ENCODE assay signal across 24 cellular contexts in the genomic region with DNA sequence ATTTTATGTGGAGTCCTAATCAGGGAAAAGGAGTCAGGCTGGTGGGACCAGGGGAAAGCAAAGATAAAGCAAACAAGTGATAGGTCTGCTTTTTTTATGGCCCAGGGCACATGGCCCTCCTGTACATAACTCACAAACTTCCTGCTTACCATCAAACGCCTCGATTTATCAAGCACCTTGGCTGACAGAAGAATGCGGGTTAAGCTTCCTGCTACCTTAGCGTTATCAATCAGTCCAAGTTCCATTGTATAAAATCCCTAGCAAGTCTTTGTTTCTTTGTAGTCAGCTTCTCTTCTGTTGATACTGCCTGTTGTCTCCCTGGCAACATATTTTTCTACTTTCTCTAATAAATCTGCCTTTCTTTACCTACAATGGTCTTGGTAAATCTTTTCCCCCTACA. TPM values are rescaled to one million over a fixed set of nuclear protein-coding genes. Genes with fewer than 3 reads are reported as not detected.
A peak's percentile ranks its signal among the peaks of the same experiment; 100 is the strongest.
DNase-seq lines count a peak whose midpoint lies in the region; ATAC-seq, FAIRE-seq and TF ChIP-seq lines count a peak whose summit lies in the region.
"Had no signal": no experiment of that assay in that cellular context is flagged by ENCODE, and none has a peak within 500 bp of the region (broad histone marks: within the 10 kb centered on the region; RNA-seq: fewer than 3 reads in every experiment).

No MANE protein-coding gene starts in this region.

- TF ChIP-seq RAD21 in HepG2 (CRISPR knock-in tag; IDR thresholded peaks at IDR 0.05) = no peak

- peak overlapping the region; percentile 64 for H2AFZ ChIP-seq in HepG2 (ENCODE audit: low read length)

- TF ChIP-seq CTCF in HepG2 (CRISPR knock-in tag; IDR thresholded peaks at IDR 0.05) = no peak
- no peak for TF ChIP-seq CTCF in right lobe of liver (IDR thresholded peaks at IDR 0.05)
- no peak for TF ChIP-seq CTCF in endodermal cell (conservative IDR thresholded peaks at IDR 0.05)
- no peak for TF ChIP-seq CTCF in nephron progenitor cell (IDR thresholded peaks at IDR 0.05)

- H3K36me3 ChIP-seq in HepG2 (replicated peaks in 1 of 2; ENCODE audit: control insufficient read depth in 1 of 2, insufficient read depth in 2 of 2, low read length in 2 of 2) = no peaks in the 10 kb centered on the region
- H3K36me3 ChIP-seq in right lobe of liver = no peaks in the 10 kb centered on the region
- no peaks in the 10 kb centered on the region for H3K36me3 ChIP-seq in endodermal cell (ENCODE audit: control insufficient read depth, insufficient read depth, low read length)
- H3K36me3 ChIP-seq: MG63 had no signal

- no peak for FAIRE-seq in HepG2 (lab: Jason Lieb, UNC)
- no peak for FAIRE-seq in HTR-8/SVneo (lab: Jason Lieb, UNC)
- FAIRE-seq: H54 had no signal

- H4K20me1 ChIP-seq in HepG2 (ENCODE audit: insufficient read depth, low read length) = no peaks in the 10 kb centered on the region

- H3K4me3 Mint-ChIP-seq in endodermal cell (no peak overlapping the region), nephron progenitor cell (no peak overlapping the region)

- H3K9me3 Mint-ChIP-seq in endodermal cell (no peaks in the 10 kb centered on the region), nephron progenitor cell (no peaks in the 10 kb centered on the region)
- H3K9me3 Mint-ChIP-seq: CD8-positive, alpha-beta memory T cell had no signal

- no peaks in the 10 kb centered on the region for H3K36me3 Mint-ChIP-seq in endodermal cell (ENCODE audit: low read depth)
- no peaks in the 10 kb centered on the region for H3K36me3 Mint-ChIP-seq in nephron progenitor cell (ENCODE audit: low read depth)

- TF ChIP-seq EP300 in HepG2 (IDR thresholded peaks at IDR 0.05; ENCODE audit: low read depth in 2 of 2, low read length in 2 of 2) (no peak), HepG2 (CRISPR knock-in tag; IDR thresholded peaks at IDR 0.05; ENCODE audit: borderline replicate concordance) (no peak)

- BruUV-seq in HepG2 (replicated peaks; lab: Mats Ljungman, UMichigan) = no TSS peak

- H3K4me3 ChIP-seq in HepG2 (replicated peaks in 1 of 3; ENCODE audit: insufficient read depth in 1 of 3, low read depth in 2 of 3, low read length in 3 of 3) (no peak overlapping the region), right lobe of liver (no peak overlapping the region), endodermal cell (ENCODE audit: low read length) (no peak overlapping the region)
- H3K4me3 ChIP-seq: MG63, SJSA1 had no signal

- H3K4me1 ChIP-seq in HepG2 (ENCODE audit: insufficient read depth, low read length) = peaks cover 11% of the 10 kb centered on the region
- peaks cover 0 to 4% (median 0%) of the 10 kb centered on the region in 4 donors for H3K4me1 ChIP-seq in right lobe of liver
- H3K4me1 ChIP-seq in endodermal cell (ENCODE audit: control insufficient read depth, insufficient read depth, low read length) = no peaks in the 10 kb centered on the region

- ATAC-seq in HepG2 = no peak
- no peak for ATAC-seq in right lobe of liver
- ATAC-seq: Right ventricle myocardium inferior had no signal

- H3K4me2 ChIP-seq in HepG2 (ENCODE audit: low read depth, low read length) = no peak overlapping the region

- intact Hi-C loops in HepG2 (cut with micrococcal nuclease; ENCODE audit: unreplicated experiment) (no loop called here), right lobe of liver (cut with DNase I) (no loop called here), posterior vena cava (cut with DNase I) (no loop called here)

- H3K27ac ChIP-seq in HepG2 (ENCODE audit: extremely low read length, insufficient read depth, low read length) (no peak overlapping the region), right lobe of liver (no peak overlapping the region), endodermal cell (ENCODE audit: low read depth, low read length) (no peak overlapping the region)
- H3K27ac ChIP-seq: 22Rv1, SJSA1 had no signal

- WGBS in HepG2 (ENCODE audit: low lambda C conversion rate) = 55% methylated on average over 4 of the region's 4 CpGs
- 68% methylated on average over 4 of the region's 4 CpGs for WGBS in right lobe of liver (ENCODE audit: insufficient coverage, low coverage, low lambda C conversion rate, missing lambda C conversion rate)
- WGBS in endodermal cell (ENCODE audit: insufficient coverage in 1 of 2, insufficient read length in 1 of 2), 2 experiments = 45 to 71% methylated on average over 4 of the region's 4 CpGs

- TF ChIP-seq POLR2A in HepG2 (IDR thresholded peaks at IDR 0.05; ENCODE audit: insufficient read depth in 1 of 2, low read depth in 2 of 2, low read length in 2 of 2) (no peak), right lobe of liver (IDR thresholded peaks at IDR 0.05) (no peak)

- POLR2A ChIA-PET in HepG2 (lab: Yijun Ruan, JAX) = no interaction called here

- H3K9me3 ChIP-seq in HepG2 (ENCODE audit: low read length) = no peaks in the 10 kb centered on the region
- H3K9me3 ChIP-seq in right lobe of liver = no peaks in the 10 kb centered on the region
- H3K9me3 ChIP-seq in endodermal cell (ENCODE audit: control insufficient read depth, low read length) = no peaks in the 10 kb centered on the region
- H3K9me3 ChIP-seq: MG63, SJSA1 had no signal

- H3K9ac ChIP-seq in HepG2 (ENCODE audit: insufficient read depth, low read depth, low read length) (no peak overlapping the region), endodermal cell (ENCODE audit: extremely low read depth, low read length, poor library complexity, severe bottlenecking) (peak overlapping the region; percentile 41)

- H3K4me1 Mint-ChIP-seq in endodermal cell = peaks cover 10% of the 10 kb centered on the region
- H3K4me1 Mint-ChIP-seq in nephron progenitor cell = peaks cover 18% of the 10 kb centered on the region

- in situ Hi-C loops in HepG2 (cut with HindIII; ENCODE audit: extremely low pct_ligation_motif_present, low pct_unique_long_range_greater_than_20kb) = no loop called here

- H3K27me3 ChIP-seq in HepG2 (ENCODE audit: control insufficient read depth in 1 of 2, insufficient read depth in 2 of 2, low read length in 2 of 2) (no peaks in the 10 kb centered on the region; a peak in 2 of 5 replicates), right lobe of liver (no peaks in the 10 kb centered on the region), endodermal cell (ENCODE audit: control insufficient read depth, insufficient read depth, low read length, poor library complexity, severe bottlenecking) (no peaks in the 10 kb centered on the region)
- H3K27me3 ChIP-seq: MG63, SJSA1 had no signal

- H3K27ac Mint-ChIP-seq in endodermal cell (peak overlapping the region; percentile 83), nephron progenitor cell (peak overlapping the region; percentile 88)

- peaks cover 9% of the 10 kb centered on the region for H3K79me2 ChIP-seq in HepG2 (ENCODE audit: insufficient read depth, low read length)

- CTCF ChIA-PET in HepG2 (lab: Yijun Ruan, JAX; ENCODE audit: low intra/inter-chr PET ratio, low total read pairs) = no interaction called here

- H3K27me3 Mint-ChIP-seq in endodermal cell (ENCODE audit: insufficient read depth) = no peaks in the 10 kb centered on the region
- H3K27me3 Mint-ChIP-seq in nephron progenitor cell (ENCODE audit: low read depth, poor library complexity) = peaks cover 8% of the 10 kb centered on the region

- DNase-seq in HepG2 (ENCODE audit: low spot score) (no peak), right lobe of liver (no peak), endodermal cell (no peak), nephron progenitor cell (no peak), NCI-H510A (lab: John Stamatoyannopoulos, UW) (no peak), posterior vena cava (ENCODE audit: low spot score) (no peak), COR-L47 (lab: John Stamatoyannopoulos, UW) (no peak), HTR-8/SVneo (ENCODE audit: insufficient read length, low spot score) (no peak)
- DNase-seq: ACHN; C1 segment of cervical spinal cord; CD8-positive, alpha-beta memory T cell; DMS79; MG63; NCI-H1092 treated with DMSO at 0.1 percent for 48 hours; NCI-H1436 treated with DMSO at 0.1 percent for 48 hours; NCI-H1930; NCI-H2227 treated with DMSO at 0.1 percent for 48 hours; NCI-H524; NCI-H774; OCI-M1 had no signal

TF ChIP-seq in HepG2, 621 proteins besides CTCF, POLR2A, EP300 and RAD21 (continues in another document):
- no peak for TF ChIP-seq HOXD1 (CRISPR knock-in tag; IDR thresholded peaks at IDR 0.05)
- TF ChIP-seq ZNF547 (CRISPR knock-in tag; IDR thresholded peaks at IDR 0.05) = no peak
- no peak for TF ChIP-seq HIVEP1 (CRISPR knock-in tag; IDR thresholded peaks at IDR 0.05)
- TF ChIP-seq ZNF124 (CRISPR knock-in tag; IDR thresholded peaks at IDR 0.05) = no peak

RNA-seq across cellular contexts. Expression of gene TRIM27, which starts 4.1 kb away (rescaled TPM):
- total RNA-seq in HepG2 (2016; rRNA removed; fragmentation: Illumina TruSeq; extraction: Trizol) (79.0 and 88.6 TPM in 2 replicates), right lobe of liver (10 to 100 TPM; 31.5 to 54.8 (median 36.7) TPM), endodermal cell (10 to 100 TPM; 81.8 to 82.7 TPM), posterior vena cava (10 to 100 TPM; 30.8 to 35.4 TPM)
- total RNA-seq in HepG2 (2016; cell fraction: cytosol; rRNA removed; fragmentation: Illumina TruSeq; extraction: Trizol; ENCODE audit: low read depth) = 14.2 and 14.7 TPM in 2 replicates
- 82.1 and 84.2 TPM in 2 replicates for total RNA-seq in HepG2 (2016; cell fraction: insoluble cytoplasmic fraction; rRNA removed; fragmentation: Illumina TruSeq; extraction: Trizol)
- total RNA-seq in HepG2 (2016; cell fraction: membrane; rRNA removed; fragmentation: Illumina TruSeq; extraction: Trizol) = 35.6 and 36.2 TPM in 2 replicates
- 86.3 and 102 TPM in 2 replicates for total RNA-seq in HepG2 (2016; cell fraction: nucleus; rRNA removed; fragmentation: Illumina TruSeq; extraction: Trizol)
- 108 and 112 TPM in 2 replicates for polyA plus RNA-seq in HepG2 (2011; rRNA removed)
- polyA plus RNA-seq in HepG2 (2011; cell fraction: cytosol; rRNA removed) = 79.8 and 88.4 TPM in 2 replicates
- 158 and 172 TPM in 2 replicates for polyA plus RNA-seq in HepG2 (2011; cell fraction: nucleus; rRNA removed)
- 57.6 and 68.7 TPM in 2 replicates for polyA plus RNA-seq in HepG2 (2012)
- polyA plus RNA-seq in HepG2 (2016; cell fraction: cytosol; fragmentation: Illumina TruSeq; extraction: Trizol; ENCODE audit: low read depth) = 6.2 and 6.6 TPM in 2 replicates
- polyA plus RNA-seq in HepG2 (2016; cell fraction: insoluble cytoplasmic fraction; fragmentation: Illumina TruSeq; extraction: Trizol; ENCODE audit: low read depth) = 74.5 and 78.1 TPM in 2 replicates
- polyA plus RNA-seq in HepG2 (2016; cell fraction: membrane; fragmentation: Illumina TruSeq; extraction: Trizol; ENCODE audit: low read depth) = 14.8 and 17.7 TPM in 2 replicates
- 88.3 and 97.6 TPM in 2 replicates for polyA plus RNA-seq in HepG2 (2016; cell fraction: nucleus; fragmentation: Illumina TruSeq; extraction: Trizol; ENCODE audit: insufficient read depth, low read depth)
- polyA minus RNA-seq in HepG2 (2011; rRNA and poly(A)+ RNA removed; ENCODE audit: low replicate concordance) = 155 and 156 TPM in 2 replicates
- 47.8 and 51.6 TPM in 2 replicates for polyA minus RNA-seq in HepG2 (2011; cell fraction: cytosol; rRNA and poly(A)+ RNA removed)
- 183 and 209 TPM in 2 replicates for polyA minus RNA-seq in HepG2 (2011; cell fraction: nucleus; rRNA and poly(A)+ RNA removed)
- polyA plus RNA-seq in endodermal cell (2013, experiment 1 of 2) = 53.4 TPM
- polyA plus RNA-seq in endodermal cell (2013, experiment 2 of 2) = 50.1 TPM
